11 cellular contexts compared by ENCODE assay signal in the genomic region with DNA sequence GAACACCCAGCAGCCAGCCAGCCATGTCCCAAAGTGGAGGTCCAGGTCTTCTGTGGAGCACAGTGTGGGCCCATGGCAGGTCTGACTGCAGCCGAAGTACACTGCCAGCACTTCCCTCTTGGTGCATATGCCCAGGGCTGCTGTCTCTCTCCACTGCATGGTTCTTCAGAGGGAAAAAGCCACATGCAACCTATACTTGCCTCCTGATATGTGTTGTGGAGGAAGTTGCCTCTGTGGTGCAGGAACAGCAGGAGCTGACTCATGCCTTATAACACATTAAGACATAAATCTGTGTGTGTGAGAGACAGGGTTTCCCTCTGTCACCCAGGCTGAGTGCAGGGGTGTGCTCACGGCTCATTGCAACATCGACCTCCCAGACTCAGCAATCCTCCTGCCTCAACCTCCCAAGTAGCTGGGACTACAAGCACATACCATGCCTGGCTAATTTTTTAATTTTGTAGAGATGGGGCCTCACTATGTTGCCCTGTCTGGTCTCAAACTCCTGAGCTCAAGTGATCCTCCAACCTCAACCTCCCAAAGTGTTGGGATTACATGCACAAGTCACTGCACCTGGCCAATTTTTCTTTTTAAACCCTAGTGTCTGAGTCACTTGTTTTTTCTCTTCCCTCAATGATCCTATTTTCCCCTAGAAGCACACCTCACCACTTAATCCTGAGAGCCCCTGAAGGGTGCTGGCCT.
A peak's percentile ranks its signal among the peaks of the same experiment; 100 is the strongest.
DNase-seq lines count a peak whose midpoint lies in the region; FAIRE-seq and TF ChIP-seq lines count a peak whose summit lies in the region.
"Had no signal": no experiment of that assay in that cellular context is flagged by ENCODE, and none has a peak within 500 bp of the region (broad histone marks: within the 10 kb centered on the region; RNA-seq: fewer than 3 reads in every experiment).

No MANE protein-coding gene starts in this region.

- peaks cover 4% of the 10 kb centered on the region for H3K27me3 Mint-ChIP-seq in activated T-cell treated with anti-CD3 and anti-CD28 coated beads, Interleukin-2, amount 50 U/mL, for 24 hours

- TF ChIP-seq CTCF in ascending aorta (IDR thresholded peaks at IDR 0.05): no peak
- no peak for TF ChIP-seq CTCF in spleen (IDR thresholded peaks at IDR 0.05 in 8 of 11, conservative IDR thresholded peaks at IDR 0.05 in 3 of 11)

- no peaks in the 10 kb centered on the region for H3K9me3 Mint-ChIP-seq in activated T-cell treated with anti-CD3 and anti-CD28 coated beads, Interleukin-2, amount 50 U/mL, for 24 hours

- TF ChIP-seq POLR2A in spleen (IDR thresholded peaks at IDR 0.05): no peak
- TF ChIP-seq POLR2A in H54 (IDR thresholded peaks at IDR 0.05; ENCODE audit: low read depth, low read length): no peak

- H3K27ac Mint-ChIP-seq in activated T-cell treated with anti-CD3 and anti-CD28 coated beads, Interleukin-2, amount 50 U/mL, for 24 hours: no peak overlapping the region

- H3K27me3 ChIP-seq in ascending aorta (no peaks in the 10 kb centered on the region), spleen (replicated peaks in 1 of 7) (no peaks in the 10 kb centered on the region)
- H3K27me3 ChIP-seq: Peyer's patch had no signal

- DNase-seq in LHCN-M2 (ENCODE audit: low read depth): peak; percentile 8
- DNase-seq in ascending aorta (ENCODE audit: low spot score in 2 of 2): peak; percentile 19 to 67
- peak; percentile 52 for DNase-seq in kidney tubule cell (ENCODE audit: low spot score)
- peak; percentile 67 for DNase-seq in spleen
- no peak for DNase-seq in activated T-cell treated with anti-CD3 and anti-CD28 coated beads, Interleukin-2, amount 50 U/mL, for 24 hours
- DNase-seq in H54 (ENCODE audit: insufficient read length, low spot score): no peak
- DNase-seq in iPS-NIHi7 (ENCODE audit: extremely low spot score): no peak
- no peak for DNase-seq in stimulated activated naive CD4-positive, alpha-beta T cell (lab: John Stamatoyannopoulos, UW)
- DNase-seq: NCI-H1930 had no signal

- H3K27ac ChIP-seq in ascending aorta (peak overlapping the region; percentile 62 to 67), spleen (peak overlapping the region in 4 of 8 donors; percentile 48 to 61 (median 53))
- H3K27ac ChIP-seq: Peyer's patch had no signal

- no peaks in the 10 kb centered on the region for H3K9me3 ChIP-seq in ascending aorta
- H3K9me3 ChIP-seq in spleen: no peaks in the 10 kb centered on the region
- H3K9me3 ChIP-seq: Peyer's patch had no signal

- no peaks in the 10 kb centered on the region for H3K36me3 Mint-ChIP-seq in activated T-cell treated with anti-CD3 and anti-CD28 coated beads, Interleukin-2, amount 50 U/mL, for 24 hours (ENCODE audit: low read depth)

- no peak overlapping the region for H3K4me3 ChIP-seq in ascending aorta
- H3K4me3 ChIP-seq in spleen: no peak overlapping the region
- H3K4me3 ChIP-seq: Peyer's patch had no signal

- no peaks in the 10 kb centered on the region for H3K36me3 ChIP-seq in ascending aorta
- H3K36me3 ChIP-seq in spleen: no peaks in the 10 kb centered on the region
- H3K36me3 ChIP-seq: Peyer's patch had no signal

- H3K4me1 ChIP-seq in ascending aorta (peaks cover 0 to 34% of the 10 kb centered on the region in 2 donors), spleen (peaks cover 0 to 10% (median 0%) of the 10 kb centered on the region in 6 donors)

- H3K4me1 Mint-ChIP-seq in activated T-cell treated with anti-CD3 and anti-CD28 coated beads, Interleukin-2, amount 50 U/mL, for 24 hours (ENCODE audit: low read depth): no peaks in the 10 kb centered on the region
- H3K4me1 Mint-ChIP-seq: central memory CD8-positive, alpha-beta T cell had no signal

- FAIRE-seq in H54 (lab: Jason Lieb, UNC): no peak

- 29 to 43% (median 33%) methylated on average over 3 of the region's 3 CpGs for WGBS in spleen, 5 donors

- no peak overlapping the region for H3K4me3 Mint-ChIP-seq in activated T-cell treated with anti-CD3 and anti-CD28 coated beads, Interleukin-2, amount 50 U/mL, for 24 hours
- H3K4me3 Mint-ChIP-seq: central memory CD8-positive, alpha-beta T cell had no signal

- intact Hi-C loops in ascending aorta (cut with DNase I): loop anchor here (5.0 kb wide), 1 partner anchor 55 kb away; no protein-coding TSS in a partner anchor
- intact Hi-C loops in spleen (cut with DNase I; ENCODE audit: low total_unique reads): no loop called here

Comparison
In these comparisons a context has a peak if more than half of its experiments do, and no peak if none do; other contexts are left out.
1. DNase-seq: peak in LHCN-M2 (single experiment), ascending aorta (2 of 2), kidney tubule cell (single experiment) and spleen (single experiment); none in activated T-cell treated with anti-CD3 and anti-CD28 coated beads, Interleukin-2, amount 50 U/mL, for 24 hours (single experiment), H54 (single experiment), iPS-NIHi7 (single experiment) and stimulated activated naive CD4-positive, alpha-beta T cell (0 of 6).